Comparison of ENCODE assay signal across 2 cellular contexts in genomic region chr7:7876419-7876818, GRCh38.
TF ChIP-seq lines count a peak whose summit lies in the region.

No MANE protein-coding gene starts in this region.

TF ChIP-seq in HepG2, 621 proteins besides CTCF, POLR2A, EP300 and RAD21:
- TF ChIP-seq CEBPB (IDR thresholded peaks at IDR 0.05; ENCODE audit: borderline replicate concordance, low read depth, low read length) (peak; percentile 62; the same call in 1 of the 2 replicates), MIXL1 (CRISPR knock-in tag; IDR thresholded peaks at IDR 0.05) (no peak), PRDM15 (CRISPR knock-in tag; IDR thresholded peaks at IDR 0.05) (no peak), ZSCAN5A (CRISPR knock-in tag; IDR thresholded peaks at IDR 0.05; ENCODE audit: borderline replicate concordance) (no peak), ZNF605 (CRISPR knock-in tag; IDR thresholded peaks at IDR 0.05) (no peak), ZBTB38 (CRISPR knock-in tag; IDR thresholded peaks at IDR 0.05) (no peak), HNF1A (IDR thresholded peaks at IDR 0.05; ENCODE audit: low read depth) (no peak), HNF1A (CRISPR knock-in tag; IDR thresholded peaks at IDR 0.05; ENCODE audit: borderline replicate concordance) (no peak)

TF ChIP-seq in K562, 482 proteins besides CTCF, POLR2A, EP300 and RAD21 (continued from another document):
- TF ChIP-seq CEBPG (CRISPR knock-in tag; IDR thresholded peaks at IDR 0.05) = no peak
- peak; percentile 69 to 87; a peak in 3 of 4 replicates for TF ChIP-seq CEBPG (tag; conservative IDR thresholded peaks at IDR 0.05 in 1 of 2, IDR thresholded peaks at IDR 0.05 in 1 of 2)
- TF ChIP-seq PCBP2 (IDR thresholded peaks at IDR 0.05; ENCODE audit: low read depth, low read length, poor library complexity, severe bottlenecking) = no peak
